9 cellular contexts compared by ENCODE assay signal in the genomic region with DNA sequence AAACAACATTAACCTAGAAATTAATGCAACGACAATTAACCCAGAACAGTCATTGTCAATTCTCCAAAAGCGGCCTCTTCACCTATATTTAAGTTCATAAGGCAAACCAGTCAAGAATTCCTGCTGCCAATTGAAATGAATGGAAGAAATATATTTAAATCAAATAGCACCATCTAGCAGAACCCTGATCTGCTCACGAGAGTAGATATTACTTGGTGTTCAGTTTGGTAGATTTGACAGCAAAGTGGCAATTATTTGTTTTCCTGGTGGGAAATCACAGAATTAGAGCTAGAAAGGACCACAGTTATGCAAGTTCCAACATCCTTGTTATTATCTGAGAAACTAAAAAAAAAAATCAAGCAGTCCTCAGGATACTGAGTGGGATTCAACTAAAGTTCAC. TPM values are rescaled to one million over a fixed set of nuclear protein-coding genes. Genes with fewer than 3 reads are reported as not detected.
DNase-seq lines count a peak whose midpoint lies in the region; ATAC-seq and TF ChIP-seq lines count a peak whose summit lies in the region.
"Had no signal": no experiment of that assay in that cellular context is flagged by ENCODE, and none has a peak within 500 bp of the region (broad histone marks: within the 10 kb centered on the region; RNA-seq: fewer than 3 reads in every experiment).

No MANE protein-coding gene starts in this region.

- H3K27me3 Mint-ChIP-seq in progenitor cell of endocrine pancreas: no peaks in the 10 kb centered on the region

- intact Hi-C loops in posterior cingulate gyrus (cut with DNase I): loop anchor here (1.0 to 5.0 kb wide), 2 partner anchors 241 to 321 kb away; no protein-coding TSS in a partner anchor

- H3K79me2 ChIP-seq in Karpas-422 (ENCODE audit: low read length): peaks cover 63% of the 10 kb centered on the region

- ATAC-seq in HG03571 (IDR thresholded peaks at IDR 0.05; ENCODE audit: unreplicated experiment): no peak

- peak; percentile 17 for TF ChIP-seq CTCF in choroid plexus epithelial cell (conservative IDR thresholded peaks at IDR 0.05; ENCODE audit: low read depth, low read length)
- TF ChIP-seq CTCF in progenitor cell of endocrine pancreas (IDR thresholded peaks at IDR 0.05; ENCODE audit: unreplicated experiment): no peak

- H3K27ac Mint-ChIP-seq in progenitor cell of endocrine pancreas: no peak overlapping the region

- peak overlapping the region; percentile 90 for H3K4me3 Mint-ChIP-seq in progenitor cell of endocrine pancreas (ENCODE audit: low read depth)

- peaks cover 4% of the 10 kb centered on the region; the same call in 1 of the 2 replicates for H3K36me3 ChIP-seq in Karpas-422 (ENCODE audit: insufficient read depth, low read length)

- peak; percentile 39 for DNase-seq in G401 (ENCODE audit: low spot score)
- DNase-seq in Karpas-422: no peak
- peak; percentile 31 for DNase-seq in choroid plexus epithelial cell (ENCODE audit: low read depth)
- DNase-seq in progenitor cell of endocrine pancreas (ENCODE audit: low spot score, unreplicated experiment): no peak
- no peak for DNase-seq in AML-193 (lab: John Stamatoyannopoulos, UW)
- DNase-seq in stimulated activated naive CD4-positive, alpha-beta T cell (lab: John Stamatoyannopoulos, UW): no peak
- no peak for DNase-seq in posterior cingulate gyrus
- DNase-seq: NCI-H1436 had no signal

- peaks cover 1% of the 10 kb centered on the region for H3K36me3 Mint-ChIP-seq in progenitor cell of endocrine pancreas (ENCODE audit: insufficient read depth)

- H3K4me2 ChIP-seq in Karpas-422 (ENCODE audit: low read depth, low read length, poor library complexity, severe bottlenecking): peak overlapping the region; percentile 92

- no peaks in the 10 kb centered on the region for H3K9me3 Mint-ChIP-seq in progenitor cell of endocrine pancreas (ENCODE audit: low read depth)

- no peak overlapping the region for H2AFZ ChIP-seq in Karpas-422 (ENCODE audit: low read length)

- H3K4me3 ChIP-seq in Karpas-422 (ENCODE audit: low read length): peak overlapping the region; percentile 69
- H3K4me3 ChIP-seq in choroid plexus epithelial cell (ENCODE audit: low read depth, low read length): no peak overlapping the region

- peak overlapping the region; percentile 76 for H3K9ac ChIP-seq in Karpas-422 (ENCODE audit: low read length)

- peaks cover 7% of the 10 kb centered on the region; the same call in 1 of the 2 replicates for H4K20me1 ChIP-seq in Karpas-422 (ENCODE audit: insufficient read depth, low read depth, low read length)

- H3K9me3 ChIP-seq in Karpas-422 (ENCODE audit: low read length): no peaks in the 10 kb centered on the region

- peak overlapping the region; percentile 98 for H3K27ac ChIP-seq in Karpas-422 (ENCODE audit: low read length)

- no peaks in the 10 kb centered on the region for H3K9me2 ChIP-seq in Karpas-422 (replicated peaks; ENCODE audit: insufficient read depth, low read length)

- peaks cover 28% of the 10 kb centered on the region for H3K4me1 Mint-ChIP-seq in progenitor cell of endocrine pancreas (ENCODE audit: low read depth)

- peaks cover 62% of the 10 kb centered on the region for H3K4me1 ChIP-seq in Karpas-422 (ENCODE audit: low read length)

- in situ Hi-C loops in G401 (cut with HindIII; ENCODE audit: low sequenced_read_pairs): no loop called here

- peaks cover 6% of the 10 kb centered on the region; the same call in 1 of the 2 replicates for H3K27me3 ChIP-seq in Karpas-422 (ENCODE audit: low read length)

RNA-seq across cellular contexts. Expression of a gene that starts 2.3 kb away (rescaled TPM):
- total RNA-seq in G401 (2014; rRNA removed; shearing (Covaris generic)): 21.8 and 23.7 TPM in 2 replicates
- 74.2 and 148 TPM in 2 replicates for total RNA-seq in Karpas-422 (2014; rRNA removed; shearing (Covaris generic); ENCODE audit: low replicate concordance)
- total RNA-seq in progenitor cell of endocrine pancreas: 66.6 and 68.9 TPM in 2 replicates

Comparison
In these comparisons a context has a peak if more than half of its experiments do, and no peak if none do; other contexts are left out.
1. DNase-seq: peak in G401 (single experiment) and choroid plexus epithelial cell (single experiment); none in Karpas-422 (single experiment), progenitor cell of endocrine pancreas (single experiment), AML-193 (0 of 2), stimulated activated naive CD4-positive, alpha-beta T cell (0 of 6) and posterior cingulate gyrus (0 of 10).